ENCODE assay signal across 1 cellular context in genomic region chr2:64751286-64752260, GRCh38.
A peak's percentile ranks its signal among the peaks of the same experiment; 100 is the strongest.
TF ChIP-seq lines count a peak whose summit lies in the region.

No MANE protein-coding gene starts in this region.

TF ChIP-seq in SK-N-SH, 30 proteins besides CTCF, POLR2A, EP300 and RAD21 (continued from another document):
- TF ChIP-seq PBX3 (IDR thresholded peaks at IDR 0.05), result peak; percentile 98
- no peak for TF ChIP-seq GATA2 (CRISPR knock-in tag; IDR thresholded peaks at IDR 0.05)
- no peak for TF ChIP-seq FOSL2 (IDR thresholded peaks at IDR 0.05; ENCODE audit: borderline replicate concordance, low read depth)
- TF ChIP-seq SMC3 (IDR thresholded peaks at IDR 0.05; ENCODE audit: low read depth, low read length), result peak; percentile 24
- 0 out of 2 replicates have a peak, but pooled peaks have one; percentile 33 for TF ChIP-seq YY1 (IDR thresholded peaks at IDR 0.05; ENCODE audit: low read depth)
- TF ChIP-seq ZBTB33 (IDR thresholded peaks at IDR 0.05; ENCODE audit: borderline replicate concordance, low read depth), result peak; percentile 68; the same call in 1 of the 2 replicates
- TF ChIP-seq NFIC (IDR thresholded peaks at IDR 0.05; ENCODE audit: borderline replicate concordance), result peak; percentile 75
- TF ChIP-seq TCF12 (IDR thresholded peaks at IDR 0.05), result peak; percentile 57
- TF ChIP-seq USF1 (IDR thresholded peaks at IDR 0.05; ENCODE audit: borderline replicate concordance, low read depth), result no peak
- no peak; the same call in 1 of the 2 replicates for TF ChIP-seq JUND (IDR thresholded peaks at IDR 0.05)
- no peak for TF ChIP-seq FOXM1 (IDR thresholded peaks at IDR 0.05; ENCODE audit: low read depth)
- no peak for TF ChIP-seq RFX5 (IDR thresholded peaks at IDR 0.05; ENCODE audit: low read length)
